In the genomic region with DNA sequence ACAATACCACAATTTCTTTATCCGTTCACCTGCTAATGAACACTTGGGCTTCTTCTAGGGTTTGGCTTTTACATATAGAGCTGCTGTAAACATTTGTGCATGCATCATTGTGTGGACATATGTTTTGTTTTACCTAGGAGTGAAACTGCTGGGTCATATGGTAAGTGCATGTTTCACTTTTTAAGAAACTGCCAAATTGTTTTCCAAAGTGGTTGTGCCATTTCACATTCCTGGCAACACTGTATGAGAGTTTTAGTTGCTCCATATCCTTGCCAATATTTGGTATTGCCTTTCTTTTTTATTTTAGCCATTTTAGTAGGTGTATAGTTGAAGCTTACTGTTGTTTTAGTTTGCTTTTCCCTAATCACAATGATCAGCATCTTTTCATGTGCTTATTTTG, we compare ENCODE assay signal across 29 cellular contexts.
"Had no signal": no experiment of that assay in that cellular context is flagged by ENCODE, and none has a peak within 500 bp of the region (broad histone marks: within the 10 kb centered on the region; RNA-seq: fewer than 3 reads in every experiment).

No MANE protein-coding gene starts in this region.

- H3K4me1 ChIP-seq: adrenal gland, body of pancreas, breast epithelium had no signal

- H3K4me3 ChIP-seq: adrenal gland, body of pancreas, breast epithelium had no signal

- DNase-seq: activated B cell treated with CpG ODN at 0.5 μM for 24 hours; activated CD4-positive, alpha-beta memory T cell treated with anti-CD3 and anti-CD28 coated beads for 36 hours; activated CD4-positive, alpha-beta T cell treated with anti-CD3 and anti-CD28 coated beads for 4 hours; activated CD4-positive, alpha-beta T cell treated with anti-CD3 and anti-CD28 coated beads, Interleukin-2, amount 10 ng/mL, durations not matched to agents 24 days and 14 days; activated CD4-positive, alpha-beta T cell treated with anti-CD3 and anti-CD28 coated beads, Interleukin-2, amount 50 U/mL, for 1 hour; activated CD4-positive, alpha-beta T cell treated with anti-CD3 and anti-CD28 coated beads, Interleukin-2, amount 50 U/mL, for 4 hours; activated CD4-positive, CD25-positive, alpha-beta regulatory T cell treated with anti-CD3 and anti-CD28 coated beads, Interleukin-2, amount 50 U/mL, for 72 hours; activated CD8-positive, alpha-beta memory T cell treated with anti-CD3 and anti-CD28 coated beads, Interleukin-2, amount 50 U/mL, for 4 hours; activated CD8-positive, alpha-beta T cell treated with anti-CD3 and anti-CD28 coated beads for 36 hours; activated effector memory CD4-positive, alpha-beta T cell treated with anti-CD3 and anti-CD28 coated beads, Interleukin-2, amount 50 U/mL, for 16 hours; activated gamma-delta T cell treated with Interleukin-2 at 50 U/mL for 16 hours; activated naive CD4-positive, alpha-beta T cell; activated naive CD4-positive, alpha-beta T cell treated with anti-CD3 and anti-CD28 coated beads for 36 hours; activated naive CD4-positive, alpha-beta T cell treated with anti-CD3 and anti-CD28 coated beads, Interleukin-2, amount 50 U/mL, for 16 hours; activated naive CD8-positive, alpha-beta T cell treated with anti-CD3 and anti-CD28 coated beads for 36 hours; activated T-cell treated with anti-CD3 and anti-CD28 coated beads for 4 hours; activated T-cell treated with anti-CD3 and anti-CD28 coated beads, Interleukin-2, amount 50 U/mL, for 1 hour; activated T-cell treated with anti-CD3 and anti-CD28 coated beads, Interleukin-2, amount 50 U/mL, for 4 hours; activated T-cell treated with anti-CD3 and anti-CD28 coated beads, Interleukin-2, amount 50 U/mL, for 72 hours; adrenal gland; amniotic stem cell; aorta; body of pancreas; brain microvascular endothelial cell; central memory CD4-positive, alpha-beta T cell; T-cell; T-helper 17 cell had no signal

- H3K9me3 ChIP-seq: adrenal gland, body of pancreas, breast epithelium had no signal

- H3K36me3 ChIP-seq: adrenal gland, brain microvascular endothelial cell, breast epithelium had no signal

- H3K27ac ChIP-seq: adrenal gland, body of pancreas, brain microvascular endothelial cell, breast epithelium, VCaP had no signal

- H3K27me3 ChIP-seq: adrenal gland, body of pancreas, breast epithelium had no signal
